8 cellular contexts compared by ENCODE assay signal in the genomic region with DNA sequence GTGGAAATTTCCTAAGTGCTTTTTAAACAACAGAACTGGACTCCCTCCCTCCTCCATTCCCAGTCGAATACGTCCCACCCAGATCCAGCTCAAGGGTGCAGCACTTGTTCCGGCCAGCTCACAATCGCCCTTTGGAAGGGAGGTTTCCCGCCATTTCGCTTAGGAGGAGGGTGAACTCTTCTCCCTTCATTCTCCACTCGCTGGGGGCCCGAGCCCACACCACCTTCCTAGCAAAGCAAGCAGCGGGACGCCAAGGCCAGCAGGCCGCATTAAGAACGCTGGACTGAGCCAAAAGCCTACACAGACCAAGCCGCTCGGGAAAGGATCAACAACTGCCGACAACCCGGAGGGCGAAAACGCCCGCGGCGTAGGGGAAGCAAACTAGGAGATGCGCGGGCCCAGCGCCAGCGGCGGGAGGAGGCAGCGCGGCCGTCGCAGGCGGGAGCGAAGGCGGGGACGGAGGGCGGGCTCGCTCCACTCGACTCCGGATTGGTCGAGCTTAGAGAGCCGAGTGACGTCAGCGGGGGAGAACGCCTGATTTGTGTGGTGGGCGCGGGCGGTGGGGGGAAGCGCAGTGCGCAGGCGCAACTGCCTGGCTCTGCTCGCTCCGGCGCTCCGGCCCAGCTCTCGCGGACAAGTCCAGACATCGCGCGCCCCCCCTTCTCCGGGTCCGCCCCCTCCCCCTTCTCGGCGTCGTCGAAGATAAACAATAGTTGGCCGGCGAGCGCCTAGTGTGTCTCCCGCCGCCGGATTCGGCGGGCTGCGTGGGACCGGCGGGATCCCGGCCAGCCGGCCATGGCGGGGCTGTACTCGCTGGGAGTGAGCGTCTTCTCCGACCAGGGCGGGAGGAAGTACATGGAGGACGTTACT. TPM values are rescaled to one million over a fixed set of nuclear protein-coding genes. Genes with fewer than 3 reads are reported as not detected.
DNase-seq lines count a peak whose midpoint lies in the region; ATAC-seq and TF ChIP-seq lines count a peak whose summit lies in the region.

A gene (plus strand): TSS at position 574 of the 870 bp plus-strand sequence. CDS start 222 bp downstream, at position 796.

- no peaks in the 10 kb centered on the region for H3K27me3 ChIP-seq in SK-N-SH (ENCODE audit: insufficient read depth)

- peak; percentile 7 to 46; a peak in 2 of 4 replicates for TF ChIP-seq EP300 in SK-N-SH (IDR thresholded peaks at IDR 0.05; ENCODE audit: borderline replicate concordance in 1 of 2, low read depth in 1 of 2, low read length in 1 of 2)

- peaks cover 48% of the 10 kb centered on the region for H3K79me2 ChIP-seq in SK-N-SH (ENCODE audit: insufficient read depth)

- peak; percentile 91 for ATAC-seq in HG02610 (IDR thresholded peaks at IDR 0.05; ENCODE audit: unreplicated experiment)

- CTCF ChIA-PET in GM10248 (lab: Yijun Ruan, JAX) (interaction anchor here (0.8 to 7.1 kb wide), 10 partner anchors 9 to 463 kb away, joined by 3 to 34 read pairs (median 7); a partner anchor contains a TSS), SK-N-SH (lab: Yijun Ruan, JAX) (interaction anchor here (0.8 to 8.1 kb wide), 11 partner anchors 9 to 459 kb away, joined by 3 to 68 read pairs (median 3); no protein-coding TSS in a partner anchor)

- H3K27ac ChIP-seq in SK-N-SH (ENCODE audit: low read depth in 2 of 2, low read length in 1 of 2) = peak within 1 kb of the TSS; percentile 92 to 94
- H3K27ac ChIP-seq in substantia nigra (ENCODE audit: low read depth, low read length, poor library complexity, severe bottlenecking) = peak within 1 kb of the TSS; percentile 100

- peak within 1 kb of the TSS; percentile 95 for H2AFZ ChIP-seq in SK-N-SH (ENCODE audit: low read depth)

- DNase-seq in GM10248 (ENCODE audit: extremely low spot score) = peak; percentile 100
- peak; percentile 99 for DNase-seq in NCI-H1092 (lab: John Stamatoyannopoulos, UW)
- peak; percentile 100 for DNase-seq in SK-N-SH
- DNase-seq in activated naive CD4-positive, alpha-beta T cell treated with anti-CD3 and anti-CD28 coated beads, Interleukin-2, amount 50 U/mL, for 16 hours = peak; percentile 98
- DNase-seq in germinal center (ENCODE audit: low spot score) = peak; percentile 100
- peak; percentile 93 for DNase-seq in non-pigmented ciliary epithelial cell (ENCODE audit: low read depth)
- DNase-seq in substantia nigra (lab: John Stamatoyannopoulos, UW) = peak; percentile 89 to 100 (median 98)

- no peaks in the 10 kb centered on the region for H3K9me2 ChIP-seq in SK-N-SH

- TF ChIP-seq CTCF in GM10248 (IDR thresholded peaks at IDR 0.05; ENCODE audit: control extremely low read depth, extremely low read depth, low read depth, missing control alignments) = no peak
- no peak for TF ChIP-seq CTCF in SK-N-SH (IDR thresholded peaks at IDR 0.05)

- H3K4me2 ChIP-seq in SK-N-SH = peak within 1 kb of the TSS; percentile 90

- H3K4me3 ChIP-seq in SK-N-SH (ENCODE audit: low read depth in 2 of 2, low read length in 1 of 2) = peak within 1 kb of the TSS; percentile 78 to 97

- peaks cover 39% of the 10 kb centered on the region for H4K20me1 ChIP-seq in SK-N-SH (ENCODE audit: insufficient read depth)

- under 1% methylated on average over 61 of the region's 83 CpGs for whole genome bisulfite sequencing in SK-N-SH (ENCODE audit: low lambda C conversion rate)

- POLR2A ChIA-PET in GM10248 (lab: Yijun Ruan, JAX) (interaction anchor here (0.6 to 1.1 kb wide), 4 partner anchors 9 to 208 kb away, joined by 3 to 7 read pairs (median 4); a partner anchor contains a TSS), SK-N-SH (lab: Yijun Ruan, JAX) (interaction anchor here (0.7 to 1.2 kb wide), 6 partner anchors 9 to 635 kb away, joined by 3 to 5 read pairs (median 3); a partner anchor contains a TSS)

- H3K9me3 ChIP-seq in SK-N-SH = no peaks in the 10 kb centered on the region

- H3K36me3 ChIP-seq in SK-N-SH (replicated peaks in 1 of 2; ENCODE audit: control insufficient read depth in 1 of 2, insufficient read depth in 2 of 2, low read length in 1 of 2) = no peaks in the 10 kb centered on the region

- peaks cover 26% of the 10 kb centered on the region for H3F3A ChIP-seq in SK-N-SH (replicated peaks; ENCODE audit: insufficient read depth)

- H3K9ac ChIP-seq in SK-N-SH = peak within 1 kb of the TSS; percentile 96

- peaks cover 3 to 11% of the 10 kb centered on the region in 2 experiments for H3K4me1 ChIP-seq in SK-N-SH (ENCODE audit: control insufficient read depth in 1 of 2, insufficient read depth in 2 of 2, low read depth in 1 of 2, low read length in 1 of 2)

- no peak for TF ChIP-seq RAD21 in SK-N-SH (IDR thresholded peaks at IDR 0.05; ENCODE audit: low read length)

TF ChIP-seq in SK-N-SH, 30 proteins besides CTCF, POLR2A, EP300 and RAD21 (continues in another document):
- TF ChIP-seq NFIC (IDR thresholded peaks at IDR 0.05; ENCODE audit: borderline replicate concordance) (peak; percentile 92), SMC3 (IDR thresholded peaks at IDR 0.05; ENCODE audit: low read depth, low read length) (no peak; the same call in 1 of the 2 replicates), MEF2A (IDR thresholded peaks at IDR 0.05; ENCODE audit: borderline replicate concordance, low read depth) (no peak; the same call in 1 of the 2 replicates), ELF1 (IDR thresholded peaks at IDR 0.05) (no peak), TAF1 (IDR thresholded peaks at IDR 0.05; ENCODE audit: borderline replicate concordance, low read depth, low read length) (peak; percentile 89), FOXM1 (IDR thresholded peaks at IDR 0.05; ENCODE audit: low read depth) (no peak), EZH2phosphoT487 (IDR thresholded peaks at IDR 0.05; ENCODE audit: borderline replicate concordance, low read depth) (no peak), NRF1 (IDR thresholded peaks at IDR 0.05; ENCODE audit: low read depth, low read length) (peak; percentile 96), SIN3A (IDR thresholded peaks at IDR 0.05; ENCODE audit: borderline replicate concordance, low read depth, low read length) (peak; percentile 70; the same call in 1 of the 2 replicates), FOXJ3 (CRISPR knock-in tag; IDR thresholded peaks at IDR 0.05) (no peak), MXI1 (IDR thresholded peaks at IDR 0.05; ENCODE audit: low read depth, low read length) (no peak; the same call in none of the 2 replicates), FOSL2 (IDR thresholded peaks at IDR 0.05; ENCODE audit: borderline replicate concordance, low read depth) (no peak), TEAD4 (IDR thresholded peaks at IDR 0.05; ENCODE audit: borderline replicate concordance, insufficient read depth) (no peak), TCF12 (IDR thresholded peaks at IDR 0.05) (peak; percentile 2; the same call in 1 of the 2 replicates), POLR2AphosphoS5 (IDR thresholded peaks at IDR 0.05; ENCODE audit: low read depth, low read length) (peak; percentile 93), JUND (IDR thresholded peaks at IDR 0.05) (no peak), CHD2 (IDR thresholded peaks at IDR 0.05; ENCODE audit: low read length, partially characterized antibody) (peak; percentile 98)
- TF ChIP-seq, protein P1, sequence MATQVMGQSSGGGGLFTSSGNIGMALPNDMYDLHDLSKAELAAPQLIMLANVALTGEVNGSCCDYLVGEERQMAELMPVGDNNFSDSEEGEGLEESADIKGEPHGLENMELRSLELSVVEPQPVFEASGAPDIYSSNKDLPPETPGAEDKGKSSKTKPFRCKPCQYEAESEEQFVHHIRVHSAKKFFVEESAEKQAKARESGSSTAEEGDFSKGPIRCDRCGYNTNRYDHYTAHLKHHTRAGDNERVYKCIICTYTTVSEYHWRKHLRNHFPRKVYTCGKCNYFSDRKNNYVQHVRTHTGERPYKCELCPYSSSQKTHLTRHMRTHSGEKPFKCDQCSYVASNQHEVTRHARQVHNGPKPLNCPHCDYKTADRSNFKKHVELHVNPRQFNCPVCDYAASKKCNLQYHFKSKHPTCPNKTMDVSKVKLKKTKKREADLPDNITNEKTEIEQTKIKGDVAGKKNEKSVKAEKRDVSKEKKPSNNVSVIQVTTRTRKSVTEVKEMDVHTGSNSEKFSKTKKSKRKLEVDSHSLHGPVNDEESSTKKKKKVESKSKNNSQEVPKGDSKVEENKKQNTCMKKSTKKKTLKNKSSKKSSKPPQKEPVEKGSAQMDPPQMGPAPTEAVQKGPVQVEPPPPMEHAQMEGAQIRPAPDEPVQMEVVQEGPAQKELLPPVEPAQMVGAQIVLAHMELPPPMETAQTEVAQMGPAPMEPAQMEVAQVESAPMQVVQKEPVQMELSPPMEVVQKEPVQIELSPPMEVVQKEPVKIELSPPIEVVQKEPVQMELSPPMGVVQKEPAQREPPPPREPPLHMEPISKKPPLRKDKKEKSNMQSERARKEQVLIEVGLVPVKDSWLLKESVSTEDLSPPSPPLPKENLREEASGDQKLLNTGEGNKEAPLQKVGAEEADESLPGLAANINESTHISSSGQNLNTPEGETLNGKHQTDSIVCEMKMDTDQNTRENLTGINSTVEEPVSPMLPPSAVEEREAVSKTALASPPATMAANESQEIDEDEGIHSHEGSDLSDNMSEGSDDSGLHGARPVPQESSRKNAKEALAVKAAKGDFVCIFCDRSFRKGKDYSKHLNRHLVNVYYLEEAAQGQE (IDR thresholded peaks at IDR 0.05; ENCODE audit: low read depth, low read length) = peak; percentile 35; the same call in 1 of the 2 replicates
- TF ChIP-seq, protein P2, sequence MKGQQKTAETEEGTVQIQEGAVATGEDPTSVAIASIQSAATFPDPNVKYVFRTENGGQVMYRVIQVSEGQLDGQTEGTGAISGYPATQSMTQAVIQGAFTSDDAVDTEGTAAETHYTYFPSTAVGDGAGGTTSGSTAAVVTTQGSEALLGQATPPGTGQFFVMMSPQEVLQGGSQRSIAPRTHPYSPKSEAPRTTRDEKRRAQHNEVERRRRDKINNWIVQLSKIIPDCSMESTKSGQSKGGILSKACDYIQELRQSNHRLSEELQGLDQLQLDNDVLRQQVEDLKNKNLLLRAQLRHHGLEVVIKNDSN (IDR thresholded peaks at IDR 0.05; ENCODE audit: borderline replicate concordance, low read depth) = no peak
- TF ChIP-seq, protein P3, sequence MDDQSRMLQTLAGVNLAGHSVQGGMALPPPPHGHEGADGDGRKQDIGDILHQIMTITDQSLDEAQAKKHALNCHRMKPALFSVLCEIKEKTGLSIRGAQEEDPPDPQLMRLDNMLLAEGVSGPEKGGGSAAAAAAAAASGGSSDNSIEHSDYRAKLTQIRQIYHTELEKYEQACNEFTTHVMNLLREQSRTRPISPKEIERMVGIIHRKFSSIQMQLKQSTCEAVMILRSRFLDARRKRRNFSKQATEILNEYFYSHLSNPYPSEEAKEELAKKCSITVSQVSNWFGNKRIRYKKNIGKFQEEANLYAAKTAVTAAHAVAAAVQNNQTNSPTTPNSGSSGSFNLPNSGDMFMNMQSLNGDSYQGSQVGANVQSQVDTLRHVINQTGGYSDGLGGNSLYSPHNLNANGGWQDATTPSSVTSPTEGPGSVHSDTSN (IDR thresholded peaks at IDR 0.05) = no peak

RNA-seq across cellular contexts. Expression of the gene that starts here (rescaled TPM):
- polyA plus RNA-seq in SK-N-SH (2012; rRNA removed) = 8.4 and 8.8 TPM in 2 replicates
- polyA plus RNA-seq in SK-N-SH (2012; cell fraction: cytosol; rRNA removed) = 11.1 TPM in 2 replicates
- 7.6 and 11.9 TPM in 2 replicates for polyA plus RNA-seq in SK-N-SH (2012; cell fraction: nucleus; rRNA removed)

Comparison
In these comparisons a context has a peak if more than half of its experiments do, and no peak if none do; other contexts are left out.
1. Peak in every context shown above with its lines: DNase-seq, ATAC-seq, H3K4me3 ChIP-seq and H3K27ac ChIP-seq.